1 cellular context compared by ENCODE assay signal in the genomic region with DNA sequence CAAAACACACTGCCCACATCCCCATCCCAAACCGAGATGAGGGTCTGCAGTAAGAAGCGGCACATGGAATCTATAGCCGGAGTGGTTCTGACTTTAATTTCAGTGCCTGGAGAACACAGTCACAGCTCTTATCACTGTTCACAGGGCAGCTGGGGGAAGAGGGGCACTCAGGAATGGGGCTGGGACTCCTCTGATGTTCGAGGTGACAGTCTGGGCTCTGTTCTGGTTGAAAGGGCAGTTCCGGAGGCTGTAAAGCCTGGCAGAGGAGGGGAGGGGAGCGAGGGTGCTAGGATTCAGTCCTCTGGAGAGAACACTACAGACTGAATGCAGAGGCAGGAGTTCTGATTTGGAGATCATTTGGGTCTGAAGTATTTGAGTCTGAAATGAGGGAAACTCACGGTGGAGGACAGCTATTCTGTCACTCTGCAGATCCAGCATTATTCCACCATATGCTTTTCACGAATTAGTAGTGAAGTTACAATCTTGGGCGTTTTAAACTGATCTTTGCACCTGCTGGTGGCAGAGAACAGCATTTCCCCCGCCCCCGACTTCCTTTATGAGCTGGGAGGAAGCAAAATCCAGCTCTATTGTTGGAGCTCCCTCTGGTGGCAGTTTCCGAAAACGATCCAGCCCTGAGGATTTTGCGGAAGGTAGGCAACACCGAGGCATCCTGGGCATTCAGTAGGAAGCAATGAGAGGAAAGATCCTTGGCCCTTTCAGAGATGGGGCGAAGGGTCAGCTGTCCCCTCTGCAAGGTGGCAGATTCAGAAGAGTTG.
A peak's percentile ranks its signal among the peaks of the same experiment; 100 is the strongest.
TF ChIP-seq lines count a peak whose summit lies in the region.

No MANE protein-coding gene starts in this region.

TF ChIP-seq in GM12878, 131 proteins besides CTCF, POLR2A, EP300 and RAD21 (continued from another document and continues in another):
- no peak for TF ChIP-seq ZNF217 (IDR thresholded peaks at IDR 0.05)
- TF ChIP-seq SUPT20H (IDR thresholded peaks at IDR 0.05; ENCODE audit: borderline replicate concordance, control insufficient read depth, low read depth, low read length) = no peak
- TF ChIP-seq HDGF (IDR thresholded peaks at IDR 0.05) = no peak
- no peak for TF ChIP-seq STAT3 (IDR thresholded peaks at IDR 0.05; ENCODE audit: low read depth, low read length)
- no peak for TF ChIP-seq FOS (IDR thresholded peaks at IDR 0.05; ENCODE audit: borderline replicate concordance, extremely low read depth, insufficient read length)
- TF ChIP-seq TCF3 (IDR thresholded peaks at IDR 0.05; ENCODE audit: borderline replicate concordance, insufficient read depth, low read depth, low read length) = 0 out of 2 replicates have a peak, but pooled peaks have one; percentile 14
- TF ChIP-seq MYC (IDR thresholded peaks at IDR 0.05; ENCODE audit: insufficient read depth, insufficient read length, insufficient replicate concordance, low read length, severe bottlenecking) = no peak
- TF ChIP-seq, protein P1, sequence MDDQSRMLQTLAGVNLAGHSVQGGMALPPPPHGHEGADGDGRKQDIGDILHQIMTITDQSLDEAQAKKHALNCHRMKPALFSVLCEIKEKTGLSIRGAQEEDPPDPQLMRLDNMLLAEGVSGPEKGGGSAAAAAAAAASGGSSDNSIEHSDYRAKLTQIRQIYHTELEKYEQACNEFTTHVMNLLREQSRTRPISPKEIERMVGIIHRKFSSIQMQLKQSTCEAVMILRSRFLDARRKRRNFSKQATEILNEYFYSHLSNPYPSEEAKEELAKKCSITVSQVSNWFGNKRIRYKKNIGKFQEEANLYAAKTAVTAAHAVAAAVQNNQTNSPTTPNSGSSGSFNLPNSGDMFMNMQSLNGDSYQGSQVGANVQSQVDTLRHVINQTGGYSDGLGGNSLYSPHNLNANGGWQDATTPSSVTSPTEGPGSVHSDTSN (IDR thresholded peaks at IDR 0.05; ENCODE audit: insufficient replicate concordance, low read depth, low read length) = no peak
- TF ChIP-seq JUNB (IDR thresholded peaks at IDR 0.05) = no peak
- no peak for TF ChIP-seq NFIC (IDR thresholded peaks at IDR 0.05; ENCODE audit: low read depth, low read length)
- TF ChIP-seq MXI1 (IDR thresholded peaks at IDR 0.05; ENCODE audit: low read depth, low read length) = peak; percentile 53; the same call in 1 of the 2 replicates
- TF ChIP-seq TBL1XR1 (IDR thresholded peaks at IDR 0.05; ENCODE audit: low read depth, low read length) = peak; percentile 49; the same call in 1 of the 2 replicates
- TF ChIP-seq TCF12 (IDR thresholded peaks at IDR 0.05; ENCODE audit: low read depth, low read length) = peak; percentile 85
- TF ChIP-seq KAT2A (conservative IDR thresholded peaks at IDR 0.05; ENCODE audit: control insufficient read depth, low read depth, low read length) = no peak
- TF ChIP-seq ASH2L (IDR thresholded peaks at IDR 0.05; ENCODE audit: borderline replicate concordance, low read depth) = no peak
- TF ChIP-seq SUZ12 (IDR thresholded peaks at IDR 0.05; ENCODE audit: unreplicated experiment) = no peak
- TF ChIP-seq, protein P2, sequence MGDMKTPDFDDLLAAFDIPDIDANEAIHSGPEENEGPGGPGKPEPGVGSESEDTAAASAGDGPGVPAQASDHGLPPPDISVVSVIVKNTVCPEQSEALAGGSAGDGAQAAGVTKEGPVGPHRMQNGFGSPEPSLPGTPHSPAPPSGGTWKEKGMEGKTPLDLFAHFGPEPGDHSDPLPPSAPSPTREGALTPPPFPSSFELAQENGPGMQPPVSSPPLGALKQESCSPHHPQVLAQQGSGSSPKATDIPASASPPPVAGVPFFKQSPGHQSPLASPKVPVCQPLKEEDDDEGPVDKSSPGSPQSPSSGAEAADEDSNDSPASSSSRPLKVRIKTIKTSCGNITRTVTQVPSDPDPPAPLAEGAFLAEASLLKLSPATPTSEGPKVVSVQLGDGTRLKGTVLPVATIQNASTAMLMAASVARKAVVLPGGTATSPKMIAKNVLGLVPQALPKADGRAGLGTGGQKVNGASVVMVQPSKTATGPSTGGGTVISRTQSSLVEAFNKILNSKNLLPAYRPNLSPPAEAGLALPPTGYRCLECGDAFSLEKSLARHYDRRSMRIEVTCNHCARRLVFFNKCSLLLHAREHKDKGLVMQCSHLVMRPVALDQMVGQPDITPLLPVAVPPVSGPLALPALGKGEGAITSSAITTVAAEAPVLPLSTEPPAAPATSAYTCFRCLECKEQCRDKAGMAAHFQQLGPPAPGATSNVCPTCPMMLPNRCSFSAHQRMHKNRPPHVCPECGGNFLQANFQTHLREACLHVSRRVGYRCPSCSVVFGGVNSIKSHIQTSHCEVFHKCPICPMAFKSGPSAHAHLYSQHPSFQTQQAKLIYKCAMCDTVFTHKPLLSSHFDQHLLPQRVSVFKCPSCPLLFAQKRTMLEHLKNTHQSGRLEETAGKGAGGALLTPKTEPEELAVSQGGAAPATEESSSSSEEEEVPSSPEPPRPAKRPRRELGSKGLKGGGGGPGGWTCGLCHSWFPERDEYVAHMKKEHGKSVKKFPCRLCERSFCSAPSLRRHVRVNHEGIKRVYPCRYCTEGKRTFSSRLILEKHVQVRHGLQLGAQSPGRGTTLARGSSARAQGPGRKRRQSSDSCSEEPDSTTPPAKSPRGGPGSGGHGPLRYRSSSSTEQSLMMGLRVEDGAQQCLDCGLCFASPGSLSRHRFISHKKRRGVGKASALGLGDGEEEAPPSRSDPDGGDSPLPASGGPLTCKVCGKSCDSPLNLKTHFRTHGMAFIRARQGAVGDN (IDR thresholded peaks at IDR 0.05) = no peak
- no peak for TF ChIP-seq TAF1 (IDR thresholded peaks at IDR 0.05; ENCODE audit: borderline replicate concordance, low read depth, low read length)
- TF ChIP-seq, protein P3, sequence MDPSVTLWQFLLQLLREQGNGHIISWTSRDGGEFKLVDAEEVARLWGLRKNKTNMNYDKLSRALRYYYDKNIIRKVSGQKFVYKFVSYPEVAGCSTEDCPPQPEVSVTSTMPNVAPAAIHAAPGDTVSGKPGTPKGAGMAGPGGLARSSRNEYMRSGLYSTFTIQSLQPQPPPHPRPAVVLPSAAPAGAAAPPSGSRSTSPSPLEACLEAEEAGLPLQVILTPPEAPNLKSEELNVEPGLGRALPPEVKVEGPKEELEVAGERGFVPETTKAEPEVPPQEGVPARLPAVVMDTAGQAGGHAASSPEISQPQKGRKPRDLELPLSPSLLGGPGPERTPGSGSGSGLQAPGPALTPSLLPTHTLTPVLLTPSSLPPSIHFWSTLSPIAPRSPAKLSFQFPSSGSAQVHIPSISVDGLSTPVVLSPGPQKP (IDR thresholded peaks at IDR 0.05; ENCODE audit: low read depth, low read length) = peak; percentile 55; the same call in 1 of the 2 replicates
- TF ChIP-seq, protein P4, sequence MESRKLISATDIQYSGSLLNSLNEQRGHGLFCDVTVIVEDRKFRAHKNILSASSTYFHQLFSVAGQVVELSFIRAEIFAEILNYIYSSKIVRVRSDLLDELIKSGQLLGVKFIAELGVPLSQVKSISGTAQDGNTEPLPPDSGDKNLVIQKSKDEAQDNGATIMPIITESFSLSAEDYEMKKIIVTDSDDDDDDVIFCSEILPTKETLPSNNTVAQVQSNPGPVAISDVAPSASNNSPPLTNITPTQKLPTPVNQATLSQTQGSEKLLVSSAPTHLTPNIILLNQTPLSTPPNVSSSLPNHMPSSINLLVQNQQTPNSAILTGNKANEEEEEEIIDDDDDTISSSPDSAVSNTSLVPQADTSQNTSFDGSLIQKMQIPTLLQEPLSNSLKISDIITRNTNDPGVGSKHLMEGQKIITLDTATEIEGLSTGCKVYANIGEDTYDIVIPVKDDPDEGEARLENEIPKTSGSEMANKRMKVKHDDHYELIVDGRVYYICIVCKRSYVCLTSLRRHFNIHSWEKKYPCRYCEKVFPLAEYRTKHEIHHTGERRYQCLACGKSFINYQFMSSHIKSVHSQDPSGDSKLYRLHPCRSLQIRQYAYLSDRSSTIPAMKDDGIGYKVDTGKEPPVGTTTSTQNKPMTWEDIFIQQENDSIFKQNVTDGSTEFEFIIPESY (IDR thresholded peaks at IDR 0.05) = no peak
- no peak for TF ChIP-seq CBX3 (IDR thresholded peaks at IDR 0.05; ENCODE audit: borderline replicate concordance, low read depth)
- TF ChIP-seq NR2F1 (conservative IDR thresholded peaks at IDR 0.05) = no peak
- TF ChIP-seq YY1 (IDR thresholded peaks at IDR 0.05; ENCODE audit: low read depth, low read length) = 0 out of 2 replicates have a peak, but pooled peaks have one; percentile 29
- no peak for TF ChIP-seq CREB1 (IDR thresholded peaks at IDR 0.05; ENCODE audit: low read depth)
- TF ChIP-seq, protein P5, sequence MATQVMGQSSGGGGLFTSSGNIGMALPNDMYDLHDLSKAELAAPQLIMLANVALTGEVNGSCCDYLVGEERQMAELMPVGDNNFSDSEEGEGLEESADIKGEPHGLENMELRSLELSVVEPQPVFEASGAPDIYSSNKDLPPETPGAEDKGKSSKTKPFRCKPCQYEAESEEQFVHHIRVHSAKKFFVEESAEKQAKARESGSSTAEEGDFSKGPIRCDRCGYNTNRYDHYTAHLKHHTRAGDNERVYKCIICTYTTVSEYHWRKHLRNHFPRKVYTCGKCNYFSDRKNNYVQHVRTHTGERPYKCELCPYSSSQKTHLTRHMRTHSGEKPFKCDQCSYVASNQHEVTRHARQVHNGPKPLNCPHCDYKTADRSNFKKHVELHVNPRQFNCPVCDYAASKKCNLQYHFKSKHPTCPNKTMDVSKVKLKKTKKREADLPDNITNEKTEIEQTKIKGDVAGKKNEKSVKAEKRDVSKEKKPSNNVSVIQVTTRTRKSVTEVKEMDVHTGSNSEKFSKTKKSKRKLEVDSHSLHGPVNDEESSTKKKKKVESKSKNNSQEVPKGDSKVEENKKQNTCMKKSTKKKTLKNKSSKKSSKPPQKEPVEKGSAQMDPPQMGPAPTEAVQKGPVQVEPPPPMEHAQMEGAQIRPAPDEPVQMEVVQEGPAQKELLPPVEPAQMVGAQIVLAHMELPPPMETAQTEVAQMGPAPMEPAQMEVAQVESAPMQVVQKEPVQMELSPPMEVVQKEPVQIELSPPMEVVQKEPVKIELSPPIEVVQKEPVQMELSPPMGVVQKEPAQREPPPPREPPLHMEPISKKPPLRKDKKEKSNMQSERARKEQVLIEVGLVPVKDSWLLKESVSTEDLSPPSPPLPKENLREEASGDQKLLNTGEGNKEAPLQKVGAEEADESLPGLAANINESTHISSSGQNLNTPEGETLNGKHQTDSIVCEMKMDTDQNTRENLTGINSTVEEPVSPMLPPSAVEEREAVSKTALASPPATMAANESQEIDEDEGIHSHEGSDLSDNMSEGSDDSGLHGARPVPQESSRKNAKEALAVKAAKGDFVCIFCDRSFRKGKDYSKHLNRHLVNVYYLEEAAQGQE (IDR thresholded peaks at IDR 0.05; ENCODE audit: low read depth, low read length) = no peak
- TF ChIP-seq, protein P6, sequence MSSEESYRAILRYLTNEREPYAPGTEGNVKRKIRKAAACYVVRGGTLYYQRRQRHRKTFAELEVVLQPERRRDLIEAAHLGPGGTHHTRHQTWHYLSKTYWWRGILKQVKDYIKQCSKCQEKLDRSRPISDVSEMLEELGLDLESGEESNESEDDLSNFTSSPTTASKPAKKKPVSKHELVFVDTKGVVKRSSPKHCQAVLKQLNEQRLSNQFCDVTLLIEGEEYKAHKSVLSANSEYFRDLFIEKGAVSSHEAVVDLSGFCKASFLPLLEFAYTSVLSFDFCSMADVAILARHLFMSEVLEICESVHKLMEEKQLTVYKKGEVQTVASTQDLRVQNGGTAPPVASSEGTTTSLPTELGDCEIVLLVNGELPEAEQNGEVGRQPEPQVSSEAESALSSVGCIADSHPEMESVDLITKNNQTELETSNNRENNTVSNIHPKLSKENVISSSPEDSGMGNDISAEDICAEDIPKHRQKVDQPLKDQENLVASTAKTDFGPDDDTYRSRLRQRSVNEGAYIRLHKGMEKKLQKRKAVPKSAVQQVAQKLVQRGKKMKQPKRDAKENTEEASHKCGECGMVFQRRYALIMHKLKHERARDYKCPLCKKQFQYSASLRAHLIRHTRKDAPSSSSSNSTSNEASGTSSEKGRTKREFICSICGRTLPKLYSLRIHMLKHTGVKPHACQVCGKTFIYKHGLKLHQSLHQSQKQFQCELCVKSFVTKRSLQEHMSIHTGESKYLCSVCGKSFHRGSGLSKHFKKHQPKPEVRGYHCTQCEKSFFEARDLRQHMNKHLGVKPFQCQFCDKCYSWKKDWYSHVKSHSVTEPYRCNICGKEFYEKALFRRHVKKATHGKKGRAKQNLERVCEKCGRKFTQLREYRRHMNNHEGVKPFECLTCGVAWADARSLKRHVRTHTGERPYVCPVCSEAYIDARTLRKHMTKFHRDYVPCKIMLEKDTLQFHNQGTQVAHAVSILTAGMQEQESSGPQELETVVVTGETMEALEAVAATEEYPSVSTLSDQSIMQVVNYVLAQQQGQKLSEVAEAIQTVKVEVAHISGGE (CRISPR knock-in tag; IDR thresholded peaks at IDR 0.05) = no peak
- TF ChIP-seq EGR1 (IDR thresholded peaks at IDR 0.05; ENCODE audit: borderline replicate concordance in 1 of 2, low read depth in 2 of 2, low read length in 2 of 2) = peak in 1 of 2 experiments; percentile 94; a peak in 2 of 3 replicates
- TF ChIP-seq SPI1 (IDR thresholded peaks at IDR 0.05; ENCODE audit: borderline replicate concordance, insufficient read depth, low read depth, low read length) = peak; percentile 22; the same call in 1 of the 2 replicates
- TF ChIP-seq, protein P7, sequence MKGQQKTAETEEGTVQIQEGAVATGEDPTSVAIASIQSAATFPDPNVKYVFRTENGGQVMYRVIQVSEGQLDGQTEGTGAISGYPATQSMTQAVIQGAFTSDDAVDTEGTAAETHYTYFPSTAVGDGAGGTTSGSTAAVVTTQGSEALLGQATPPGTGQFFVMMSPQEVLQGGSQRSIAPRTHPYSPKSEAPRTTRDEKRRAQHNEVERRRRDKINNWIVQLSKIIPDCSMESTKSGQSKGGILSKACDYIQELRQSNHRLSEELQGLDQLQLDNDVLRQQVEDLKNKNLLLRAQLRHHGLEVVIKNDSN (IDR thresholded peaks at IDR 0.05; ENCODE audit: borderline replicate concordance, extremely low read length, insufficient read depth, low read depth, low read length) = no peak
- TF ChIP-seq DPF2 (IDR thresholded peaks at IDR 0.05) = no peak
- TF ChIP-seq NRF1 (conservative IDR thresholded peaks at IDR 0.05; ENCODE audit: low read depth, low read length) = no peak
- 0 out of 2 replicates have a peak, but pooled peaks have one; percentile 14 for TF ChIP-seq BCL11A (IDR thresholded peaks at IDR 0.05; ENCODE audit: low read depth, low read length)
- peak; percentile 39; the same call in 1 of the 2 replicates for TF ChIP-seq NBN (IDR thresholded peaks at IDR 0.05)
- TF ChIP-seq, protein P8, sequence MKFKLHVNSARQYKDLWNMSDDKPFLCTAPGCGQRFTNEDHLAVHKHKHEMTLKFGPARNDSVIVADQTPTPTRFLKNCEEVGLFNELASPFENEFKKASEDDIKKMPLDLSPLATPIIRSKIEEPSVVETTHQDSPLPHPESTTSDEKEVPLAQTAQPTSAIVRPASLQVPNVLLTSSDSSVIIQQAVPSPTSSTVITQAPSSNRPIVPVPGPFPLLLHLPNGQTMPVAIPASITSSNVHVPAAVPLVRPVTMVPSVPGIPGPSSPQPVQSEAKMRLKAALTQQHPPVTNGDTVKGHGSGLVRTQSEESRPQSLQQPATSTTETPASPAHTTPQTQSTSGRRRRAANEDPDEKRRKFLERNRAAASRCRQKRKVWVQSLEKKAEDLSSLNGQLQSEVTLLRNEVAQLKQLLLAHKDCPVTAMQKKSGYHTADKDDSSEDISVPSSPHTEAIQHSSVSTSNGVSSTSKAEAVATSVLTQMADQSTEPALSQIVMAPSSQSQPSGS (IDR thresholded peaks at IDR 0.05; ENCODE audit: low read length) = no peak
- no peak for TF ChIP-seq NFXL1 (IDR thresholded peaks at IDR 0.05; ENCODE audit: borderline replicate concordance)
- TF ChIP-seq IKZF1 (conservative IDR thresholded peaks at IDR 0.05) = peak; percentile 77
- TF ChIP-seq MYB (IDR thresholded peaks at IDR 0.05; ENCODE audit: borderline replicate concordance, low read depth, low read length) = no peak
- TF ChIP-seq ZBED1 (IDR thresholded peaks at IDR 0.05; ENCODE audit: borderline replicate concordance) = no peak
- TF ChIP-seq POLR2AphosphoS5 (IDR thresholded peaks at IDR 0.05; ENCODE audit: low read length) = no peak
- no peak for TF ChIP-seq STAT1 (conservative IDR thresholded peaks at IDR 0.05)
